Comparison of ENCODE assay signal across 9 cellular contexts in genomic region chr17:58303981-58304734, GRCh38. TPM values are rescaled to one million over a fixed set of nuclear protein-coding genes. Genes with fewer than 3 reads are reported as not detected.
DNase-seq lines count a peak whose midpoint lies in the region; ATAC-seq, FAIRE-seq and TF ChIP-seq lines count a peak whose summit lies in the region.
"Had no signal": no experiment of that assay in that cellular context is flagged by ENCODE, and none has a peak within 500 bp of the region (broad histone marks: within the 10 kb centered on the region; RNA-seq: fewer than 3 reads in every experiment).

No MANE protein-coding gene starts in this region.

- H3K27me3 ChIP-seq in esophagus muscularis mucosa, result no peaks in the 10 kb centered on the region
- H3K27me3 ChIP-seq in neural cell (ENCODE audit: insufficient read depth, low read depth, low read length), result no peaks in the 10 kb centered on the region

- ATAC-seq in HG02610 (IDR thresholded peaks at IDR 0.05; ENCODE audit: unreplicated experiment) (peak; percentile 62), GM18909 (IDR thresholded peaks at IDR 0.05; ENCODE audit: poor library complexity, unreplicated experiment) (no peak), GM18505 (IDR thresholded peaks at IDR 0.05; ENCODE audit: unreplicated experiment) (no peak)

- no peak for TF ChIP-seq RAD21 in neural cell (conservative IDR thresholded peaks at IDR 0.05)

- H4K20me1 ChIP-seq in neural cell (ENCODE audit: insufficient read depth), result no peaks in the 10 kb centered on the region

- H3K36me3 ChIP-seq in esophagus muscularis mucosa, result peaks cover 0 to 41% (median 9%) of the 10 kb centered on the region in 4 donors
- no peaks in the 10 kb centered on the region for H3K36me3 ChIP-seq in neural cell (ENCODE audit: insufficient read depth, low read length)

- no peak overlapping the region for H3K9ac ChIP-seq in neural cell (ENCODE audit: low read length)

- H3K27ac ChIP-seq in esophagus muscularis mucosa (replicated peaks in 1 of 4) (no peak overlapping the region), neural cell (ENCODE audit: low read length) (no peak overlapping the region)

- H3K79me2 ChIP-seq in neural cell (replicated peaks; ENCODE audit: insufficient read depth, low read length), result no peaks in the 10 kb centered on the region

- H2AFZ ChIP-seq in neural cell (ENCODE audit: low read depth, low read length), result no peak overlapping the region

- H3K4me3 ChIP-seq in esophagus muscularis mucosa (no peak overlapping the region), neural cell (ENCODE audit: low read length) (no peak overlapping the region)

- 37% methylated on average over 8 of the region's 10 CpGs for WGBS in esophagus muscularis mucosa

- no peaks in the 10 kb centered on the region for H3F3A ChIP-seq in neural cell (ENCODE audit: insufficient read depth, low read length, poor library complexity, severe bottlenecking)

- DNase-seq in D721Med (ENCODE audit: insufficient read length, low spot score), result peak; percentile 86
- peak; percentile 89 for DNase-seq in NCI-H82 (lab: John Stamatoyannopoulos, UW)
- peak; percentile 82 for DNase-seq in activated CD8-positive, alpha-beta memory T cell treated with anti-CD3 and anti-CD28 coated beads, Interleukin-2, amount 50 U/mL, for 48 hours
- DNase-seq in esophagus muscularis mucosa (ENCODE audit: extremely low spot score), result peak; percentile 86

- H3K9me3 ChIP-seq in esophagus muscularis mucosa (no peaks in the 10 kb centered on the region), neural cell (ENCODE audit: low read length) (no peaks in the 10 kb centered on the region)

- H3K4me2 ChIP-seq in neural cell (ENCODE audit: low read length), result no peak overlapping the region

- peaks cover 0 to 6% (median 0%) of the 10 kb centered on the region in 4 donors for H3K4me1 ChIP-seq in esophagus muscularis mucosa

- no peak for FAIRE-seq in D721Med (lab: Jason Lieb, UNC)

- TF ChIP-seq POLR2A in esophagus muscularis mucosa (IDR thresholded peaks at IDR 0.05; ENCODE audit: low read depth) (no peak), GM18505 (IDR thresholded peaks at IDR 0.05; ENCODE audit: borderline replicate concordance, extremely low read depth, insufficient read depth, insufficient read length) (no peak)

- intact Hi-C loops in esophagus muscularis mucosa (cut with DNase I), result no loop called here

- no peaks in the 10 kb centered on the region for H3K9me2 ChIP-seq in neural cell (ENCODE audit: insufficient read depth, low read length)

- TF ChIP-seq CTCF in D721Med (IDR thresholded peaks at IDR 0.05; ENCODE audit: insufficient read depth, missing control alignments) (peak; percentile 77), esophagus muscularis mucosa (IDR thresholded peaks at IDR 0.05) (peak; percentile 45 to 67 (median 51)), neural cell (IDR thresholded peaks at IDR 0.05; ENCODE audit: poor library complexity, severe bottlenecking) (peak; percentile 40)

- no peak for TF ChIP-seq EP300 in esophagus muscularis mucosa (IDR thresholded peaks at IDR 0.05)
- no peak for TF ChIP-seq EP300 in neural cell (conservative IDR thresholded peaks at IDR 0.05; ENCODE audit: poor library complexity, severe bottlenecking)

TF ChIP-seq in neural cell, 6 proteins besides CTCF, POLR2A, EP300 and RAD21:
- no peak for TF ChIP-seq POLR2AphosphoS5 (IDR thresholded peaks at IDR 0.05)
- no peak for TF ChIP-seq MXI1 (conservative IDR thresholded peaks at IDR 0.05; ENCODE audit: poor library complexity, severe bottlenecking)
- TF ChIP-seq TAF1 (IDR thresholded peaks at IDR 0.05; ENCODE audit: low read depth), result no peak
- TF ChIP-seq EZH2 (IDR thresholded peaks at IDR 0.05; ENCODE audit: borderline replicate concordance, insufficient read depth, low read length, poor library complexity, severe bottlenecking), result no peak
- no peak for TF ChIP-seq REST (IDR thresholded peaks at IDR 0.05; ENCODE audit: borderline replicate concordance)
- no peak for TF ChIP-seq SMC3 (conservative IDR thresholded peaks at IDR 0.05; ENCODE audit: poor library complexity)

RNA-seq across cellular contexts. Expression of gene MPO, which starts 23.4 kb away (rescaled TPM):
- total RNA-seq in esophagus muscularis mucosa, result under 1 TPM in 2 of 4 donors, not detected in 2; 0.23 to 0.66 TPM
- polyA plus RNA-seq in neural cell, result not detected in 2 replicates
- not detected in 2 replicates for polyA minus RNA-seq in neural cell
- total RNA-seq: T-helper 2 cell treated with Interferon-gamma antibody and Interleukin-4, amounts not matched to agents 100 ng/mL and 5 ng/mL, for 36 hours had no signal

RNA-seq across cellular contexts. Expression of gene TSPOAP1, which starts 24.4 kb away (rescaled TPM):
- 10 to 100 TPM in 3 of 4 donors, 1 to 10 TPM in 1; 10.0 to 19.0 (median 16.0) TPM for total RNA-seq in esophagus muscularis mucosa
- polyA plus RNA-seq in neural cell, result 103 and 125 TPM in 2 replicates
- polyA minus RNA-seq in neural cell, result 68.8 and 84.2 TPM in 2 replicates

RNA-seq across cellular contexts. Expression of gene SUPT4H1, which starts 47.8 kb away (rescaled TPM):
- 10 to 100 TPM; 35.3 to 59.6 (median 47.0) TPM for total RNA-seq in esophagus muscularis mucosa
- polyA plus RNA-seq in neural cell, result 84.2 and 109 TPM in 2 replicates
- 30.7 and 34.5 TPM in 2 replicates for polyA minus RNA-seq in neural cell
